Comparison of ENCODE assay signal across 23 cellular contexts in genomic region chr2:128235581-128235980, GRCh38.
A peak's percentile ranks its signal among the peaks of the same experiment; 100 is the strongest.
DNase-seq lines count a peak whose midpoint lies in the region; ATAC-seq and TF ChIP-seq lines count a peak whose summit lies in the region.
"Had no signal": no experiment of that assay in that cellular context is flagged by ENCODE, and none has a peak within 500 bp of the region (broad histone marks: within the 10 kb centered on the region; RNA-seq: fewer than 3 reads in every experiment).

No MANE protein-coding gene starts in this region.

- WGBS in right cardiac atrium = 91% methylated on average over 8 of the region's 8 CpGs
- WGBS in mesenchymal stem cell = 94% methylated on average over 8 of the region's 8 CpGs
- no CpG with 5 or more reads among the region's 8 CpGs for whole genome bisulfite sequencing in neuronal stem cell (ENCODE audit: extremely low coverage in 2 of 2, insufficient read length in 2 of 2, insufficient replicate concordance in 1 of 2), 2 donors
- 86 to 87% methylated on average over 8 of the region's 8 CpGs for WGBS in esophagus squamous epithelium, 2 donors

- H2BK12ac ChIP-seq in mesenchymal stem cell (ENCODE audit: low read length in 2 of 2) (peak overlapping the region; percentile 32 to 63), neuronal stem cell (ENCODE audit: low read length) (no peak overlapping the region)

- no peak overlapping the region for H3K9ac ChIP-seq in mesenchymal stem cell (ENCODE audit: low read length)
- H3K9ac ChIP-seq in neuronal stem cell (ENCODE audit: low read depth, low read length, poor library complexity) = no peak overlapping the region
- H3K9ac ChIP-seq: BLaER1 treated with 17β-estradiol and CSF1 and Interleukin-3, amounts not matched to agents 10 nM and 100 nM; GM23248 had no signal

- no peak overlapping the region for H3K4me2 ChIP-seq in mesenchymal stem cell (ENCODE audit: low read length, poor library complexity, severe bottlenecking)
- no peak overlapping the region for H3K4me2 ChIP-seq in neuronal stem cell (ENCODE audit: insufficient read depth, low read length, poor library complexity, severe bottlenecking)
- H3K4me2 ChIP-seq: A549; BLaER1 treated with 17β-estradiol and CSF1 and Interleukin-3, amounts not matched to agents 10 nM and 100 nM had no signal

- H3K36me3 ChIP-seq in right atrium auricular region = no peaks in the 10 kb centered on the region
- H3K36me3 ChIP-seq in mesenchymal stem cell (ENCODE audit: control insufficient read depth in 1 of 2, insufficient read depth in 2 of 2, low read depth in 1 of 2, low read length in 2 of 2) = no peaks in the 10 kb centered on the region
- no peaks in the 10 kb centered on the region for H3K36me3 ChIP-seq in neuronal stem cell (replicated peaks in 1 of 2; ENCODE audit: control insufficient read depth in 2 of 2, insufficient read depth in 2 of 2, low read length in 2 of 2)
- no peaks in the 10 kb centered on the region for H3K36me3 ChIP-seq in esophagus squamous epithelium
- H3K36me3 ChIP-seq: BE2C; BLaER1 treated with 17β-estradiol and CSF1 and Interleukin-3, amounts not matched to agents 10 nM and 100 nM had no signal

- DNase-seq in right atrium auricular region (ENCODE audit: low spot score) (peak; percentile 40), right cardiac atrium (no peak), mesenchymal stem cell (no peak), neuronal stem cell (ENCODE audit: low spot score) (no peak), esophagus squamous epithelium (lab: John Stamatoyannopoulos, UW) (no peak), NCI-H128 (lab: John Stamatoyannopoulos, UW; ENCODE audit: unreplicated experiment) (no peak), SW 1271 (lab: John Stamatoyannopoulos, UW) (no peak)
- DNase-seq: 8988T; ACHN; AML-193; BE2C; CD4-positive, alpha-beta T cell; CD8-positive, alpha-beta memory T cell; DMS 273 treated with DMSO at 0.1 percent for 48 hours; DMS79; EL; GDM1; GM23248; H7; HCEC 1CT had no signal

- intact Hi-C loops in right cardiac atrium (cut with DNase I) = loop anchor here in 2 of 4 donors (10.0 kb wide), 2 partner anchors 51 to 61 kb away; no protein-coding TSS in a partner anchor
- intact Hi-C loops in esophagus squamous epithelium (cut with DNase I) = no loop called here

- H3K4ac ChIP-seq in mesenchymal stem cell (ENCODE audit: low read depth in 1 of 2, low read length in 2 of 2) = no peak overlapping the region
- no peak overlapping the region for H3K4ac ChIP-seq in neuronal stem cell (ENCODE audit: low read length)

- no peak overlapping the region for H3K4me3 ChIP-seq in right atrium auricular region
- H3K4me3 ChIP-seq in right cardiac atrium (ENCODE audit: low read length) = no peak overlapping the region
- no peak overlapping the region for H3K4me3 ChIP-seq in mesenchymal stem cell (ENCODE audit: insufficient read depth in 1 of 2, low read depth in 1 of 2, low read length in 2 of 2)
- no peak overlapping the region for H3K4me3 ChIP-seq in neuronal stem cell (ENCODE audit: low read length in 2 of 2)
- H3K4me3 ChIP-seq in esophagus squamous epithelium = no peak overlapping the region
- H3K4me3 ChIP-seq: A549; BLaER1 treated with 17β-estradiol and CSF1 and Interleukin-3, amounts not matched to agents 10 nM and 100 nM; GM12878; GM23248 had no signal

- H4K8ac ChIP-seq in mesenchymal stem cell (ENCODE audit: low read length) = no peak overlapping the region
- H4K8ac ChIP-seq in neuronal stem cell (ENCODE audit: low read depth, low read length) = no peak overlapping the region

- peaks cover 0 to 11% of the 10 kb centered on the region in 2 donors for H3K4me1 ChIP-seq in right atrium auricular region
- H3K4me1 ChIP-seq in right cardiac atrium (ENCODE audit: control insufficient read depth, insufficient read depth, low read length) = no peaks in the 10 kb centered on the region
- H3K4me1 ChIP-seq in mesenchymal stem cell (ENCODE audit: control insufficient read depth, insufficient read depth, low read depth, low read length) = peaks cover 15% of the 10 kb centered on the region
- H3K4me1 ChIP-seq in neuronal stem cell (ENCODE audit: control insufficient read depth in 2 of 2, insufficient read depth in 1 of 2, low read depth in 1 of 2, low read length in 2 of 2) = peaks cover 0 to 5% of the 10 kb centered on the region in 2 donors
- peaks cover 4 to 17% (median 5%) of the 10 kb centered on the region in 3 donors for H3K4me1 ChIP-seq in esophagus squamous epithelium
- H3K4me1 ChIP-seq: A549, BE2C had no signal

- H2BK5ac ChIP-seq in mesenchymal stem cell (ENCODE audit: low read depth, low read length, poor library complexity, severe bottlenecking) = no peak overlapping the region
- H2BK5ac ChIP-seq in neuronal stem cell (ENCODE audit: low read length) = no peak overlapping the region

- TF ChIP-seq CTCF in right atrium auricular region (IDR thresholded peaks at IDR 0.05) = no peak
- no peak for TF ChIP-seq CTCF in esophagus squamous epithelium (IDR thresholded peaks at IDR 0.05)

- TF ChIP-seq POLR2A in esophagus squamous epithelium (IDR thresholded peaks at IDR 0.05) = no peak

- no peak overlapping the region for H3K27ac ChIP-seq in right atrium auricular region
- H3K27ac ChIP-seq in right cardiac atrium (ENCODE audit: low read length) = no peak overlapping the region
- no peak overlapping the region for H3K27ac ChIP-seq in mesenchymal stem cell (ENCODE audit: low read length, poor library complexity, severe bottlenecking)
- no peak overlapping the region for H3K27ac ChIP-seq in neuronal stem cell (replicated peaks; ENCODE audit: low read length)
- H3K27ac ChIP-seq in esophagus squamous epithelium = no peak overlapping the region
- H3K27ac ChIP-seq: A549; BLaER1 treated with 17β-estradiol and CSF1 and Interleukin-3, amounts not matched to agents 10 nM and 100 nM had no signal

- H3K18ac ChIP-seq in mesenchymal stem cell (ENCODE audit: low read depth in 1 of 2, low read length in 2 of 2) (no peak overlapping the region), neuronal stem cell (ENCODE audit: low read length) (no peak overlapping the region)

- H2BK15ac ChIP-seq in mesenchymal stem cell (ENCODE audit: low read depth, poor library complexity, severe bottlenecking) = no peak overlapping the region
- no peak overlapping the region for H2BK15ac ChIP-seq in neuronal stem cell (ENCODE audit: low read length)

- H3K27me3 ChIP-seq in right atrium auricular region (no peaks in the 10 kb centered on the region), right cardiac atrium (ENCODE audit: control insufficient read depth, insufficient read depth) (no peaks in the 10 kb centered on the region), mesenchymal stem cell (ENCODE audit: control insufficient read depth in 1 of 2, insufficient read depth in 1 of 2, low read length in 2 of 2) (peaks cover 5 to 6% of the 10 kb centered on the region in 2 experiments), neuronal stem cell (ENCODE audit: control insufficient read depth in 3 of 3, insufficient read depth in 3 of 3, low read depth in 1 of 3, low read length in 3 of 3) (peaks cover 2 to 10% (median 6%) of the 10 kb centered on the region in 3 experiments), esophagus squamous epithelium (no peaks in the 10 kb centered on the region)
- H3K27me3 ChIP-seq: BE2C had no signal

- H2BK120ac ChIP-seq in mesenchymal stem cell (ENCODE audit: low read depth, low read length) (no peak overlapping the region), neuronal stem cell (ENCODE audit: low read depth, low read length) (no peak overlapping the region)

- no peak overlapping the region for H3K14ac ChIP-seq in mesenchymal stem cell (ENCODE audit: low read length in 2 of 2)
- H3K14ac ChIP-seq in neuronal stem cell (ENCODE audit: low read length) = peak overlapping the region; percentile 56

- ATAC-seq in right cardiac atrium = no peak
- ATAC-seq: A549, GM12878 had no signal

- H2AFZ ChIP-seq in mesenchymal stem cell (ENCODE audit: low read depth, low read length) (no peak overlapping the region), neuronal stem cell (ENCODE audit: low read length) (no peak overlapping the region)
- H2AFZ ChIP-seq: GM23248 had no signal

- H4K91ac ChIP-seq in mesenchymal stem cell (ENCODE audit: low read length) (no peak overlapping the region), neuronal stem cell (ENCODE audit: low read depth, low read length, poor library complexity) (no peak overlapping the region)

- H3K79me1 ChIP-seq in mesenchymal stem cell (replicated peaks; ENCODE audit: low read length, poor library complexity, severe bottlenecking) (no peaks in the 10 kb centered on the region), neuronal stem cell (ENCODE audit: low read depth, low read length) (peaks cover 4% of the 10 kb centered on the region)

- H2AK5ac ChIP-seq in mesenchymal stem cell (ENCODE audit: low read length, severe bottlenecking) (no peak overlapping the region), neuronal stem cell (ENCODE audit: low read depth, low read length) (peak overlapping the region; percentile 61)

- H3K23ac ChIP-seq in mesenchymal stem cell (ENCODE audit: low read length in 2 of 2) (no peak overlapping the region), neuronal stem cell (ENCODE audit: low read depth, low read length, poor library complexity) (no peak overlapping the region)

- H3K9me3 ChIP-seq in right atrium auricular region = no peaks in the 10 kb centered on the region
- no peaks in the 10 kb centered on the region for H3K9me3 ChIP-seq in right cardiac atrium (ENCODE audit: control insufficient read depth, low read length)
- no peaks in the 10 kb centered on the region for H3K9me3 ChIP-seq in mesenchymal stem cell (ENCODE audit: control insufficient read depth, low read length)
- H3K9me3 ChIP-seq in neuronal stem cell (replicated peaks in 1 of 2; ENCODE audit: control insufficient read depth in 2 of 2, insufficient read depth in 1 of 2, low read depth in 1 of 2, low read length in 2 of 2) = no peaks in the 10 kb centered on the region
- H3K9me3 ChIP-seq in esophagus squamous epithelium = no peaks in the 10 kb centered on the region
- H3K9me3 ChIP-seq: A549; BE2C; BLaER1 treated with 17β-estradiol and CSF1 and Interleukin-3, amounts not matched to agents 10 nM and 100 nM had no signal
